In genomic region chr9:84822589-84823233, GRCh38 we compare ENCODE assay signal across 16 cellular contexts.
DNase-seq lines count a peak whose midpoint lies in the region; ATAC-seq and TF ChIP-seq lines count a peak whose summit lies in the region.
"Had no signal": no experiment of that assay in that cellular context is flagged by ENCODE, and none has a peak within 500 bp of the region (broad histone marks: within the 10 kb centered on the region; RNA-seq: fewer than 3 reads in every experiment).

No MANE protein-coding gene starts in this region.

- no peaks in the 10 kb centered on the region for H3K27me3 ChIP-seq in spleen (replicated peaks in 1 of 7)

- no peak for TF ChIP-seq CTCF in GM13976 (IDR thresholded peaks at IDR 0.05; ENCODE audit: borderline replicate concordance, control extremely low read depth, extremely low read depth, insufficient read depth, missing control alignments)
- TF ChIP-seq CTCF in coronary artery (IDR thresholded peaks at IDR 0.05): no peak
- no peak for TF ChIP-seq CTCF in mucosa of descending colon (IDR thresholded peaks at IDR 0.05)
- no peak for TF ChIP-seq CTCF in spleen (IDR thresholded peaks at IDR 0.05 in 8 of 11, conservative IDR thresholded peaks at IDR 0.05 in 3 of 11)

- peak overlapping the region; percentile 39 for H3K4me3 ChIP-seq in coronary artery
- no peak overlapping the region for H3K4me3 ChIP-seq in mucosa of descending colon
- no peak overlapping the region for H3K4me3 ChIP-seq in spleen
- H3K4me3 ChIP-seq: GM23338, stomach had no signal

- DNase-seq in GM13976 (ENCODE audit: low spot score) (peak; percentile 12), coronary artery (ENCODE audit: low spot score) (no peak), mucosa of descending colon (no peak), NCI-H2171 (lab: John Stamatoyannopoulos, UW) (no peak), spleen (no peak)
- no peak for DNase-seq in activated CD4-positive, alpha-beta T cell treated with anti-CD3 and anti-CD28 coated beads for 1 hour
- DNase-seq: activated CD4-positive, alpha-beta T cell treated with anti-CD3 and anti-CD28 coated beads, Interleukin-2, amount 50 U/mL, for 4 hours; activated T-cell treated with anti-CD3 and anti-CD28 coated beads, Interleukin-2, amount 50 U/mL, for 72 hours; CD8-positive, alpha-beta T cell; KBM-7; NCI-H1436 treated with DMSO at 0.1 percent for 48 hours; SK-N-SH; stomach had no signal

- WGBS in spleen, 5 donors: 51 to 73% (median 69%) methylated on average over 7 of the region's 7 CpGs

- ATAC-seq in GM19351 (IDR thresholded peaks at IDR 0.05; ENCODE audit: unreplicated experiment) (peak; percentile 83), HG03159 (IDR thresholded peaks at IDR 0.05; ENCODE audit: unreplicated experiment) (peak; percentile 53), mucosa of descending colon (no peak)
- ATAC-seq: activated T-cell treated with anti-CD3 and anti-CD28 coated beads, Interleukin-2, amount 50 U/mL, for 72 hours; CD8-positive, alpha-beta T cell; GM23338 had no signal

- in situ Hi-C loops in GM13976 (cut with MboI; ENCODE audit: low sequenced_read_pairs, unreplicated experiment): no loop called here

- no peaks in the 10 kb centered on the region for H3K9me3 ChIP-seq in mucosa of descending colon
- H3K9me3 ChIP-seq in spleen: no peaks in the 10 kb centered on the region
- H3K9me3 ChIP-seq: SK-N-SH, stomach had no signal

- no peaks in the 10 kb centered on the region for H3K4me1 ChIP-seq in mucosa of descending colon (ENCODE audit: low read depth)
- H3K4me1 ChIP-seq in spleen: peaks cover 0 to 4% (median 0%) of the 10 kb centered on the region in 6 donors

- no peak for TF ChIP-seq POLR2A in spleen (IDR thresholded peaks at IDR 0.05)

- intact Hi-C loops in mucosa of descending colon (cut with DNase I, micrococcal nuclease): no loop called here
- intact Hi-C loops in spleen (cut with DNase I; ENCODE audit: low total_unique reads): no loop called here

- H3K36me3 ChIP-seq in mucosa of descending colon (ENCODE audit: low read depth) (no peaks in the 10 kb centered on the region), spleen (no peaks in the 10 kb centered on the region)
- H3K36me3 ChIP-seq: stomach had no signal

- H3K27ac ChIP-seq in coronary artery (peak overlapping the region; percentile 62 to 88), spleen (no peak overlapping the region)
- H3K27ac ChIP-seq: stomach had no signal

Comparison
In these comparisons a context has a peak if more than half of its experiments do, and no peak if none do; other contexts are left out.
1. H3K27ac ChIP-seq: peak in coronary artery (2 of 2); none in spleen (0 of 8).